ENCODE assay signal across 1 cellular context in the genomic region with DNA sequence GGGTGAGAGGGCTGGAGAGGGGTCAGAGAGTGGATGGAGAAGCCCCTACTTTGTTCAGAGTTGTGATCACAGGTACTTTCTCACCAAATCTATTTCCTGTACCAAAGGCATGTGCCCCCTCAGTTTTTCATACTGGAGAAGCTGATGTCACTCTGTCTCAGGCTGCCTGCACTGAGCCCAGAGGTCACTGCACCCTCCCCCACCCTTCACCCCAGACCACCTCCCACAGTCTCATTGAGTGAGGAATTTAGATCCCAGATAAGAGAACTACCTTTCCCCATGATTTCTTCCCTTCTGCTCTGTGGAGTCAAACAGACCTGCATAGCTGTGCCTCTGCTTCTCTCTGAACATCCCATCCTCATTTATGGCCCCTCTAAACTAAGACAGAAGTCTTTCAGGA.
TF ChIP-seq lines count a peak whose summit lies in the region.

No MANE protein-coding gene starts in this region.

TF ChIP-seq in GM23338, 12 proteins besides CTCF, POLR2A, EP300 and RAD21 (continued from another document):
- TF ChIP-seq, protein P1, sequence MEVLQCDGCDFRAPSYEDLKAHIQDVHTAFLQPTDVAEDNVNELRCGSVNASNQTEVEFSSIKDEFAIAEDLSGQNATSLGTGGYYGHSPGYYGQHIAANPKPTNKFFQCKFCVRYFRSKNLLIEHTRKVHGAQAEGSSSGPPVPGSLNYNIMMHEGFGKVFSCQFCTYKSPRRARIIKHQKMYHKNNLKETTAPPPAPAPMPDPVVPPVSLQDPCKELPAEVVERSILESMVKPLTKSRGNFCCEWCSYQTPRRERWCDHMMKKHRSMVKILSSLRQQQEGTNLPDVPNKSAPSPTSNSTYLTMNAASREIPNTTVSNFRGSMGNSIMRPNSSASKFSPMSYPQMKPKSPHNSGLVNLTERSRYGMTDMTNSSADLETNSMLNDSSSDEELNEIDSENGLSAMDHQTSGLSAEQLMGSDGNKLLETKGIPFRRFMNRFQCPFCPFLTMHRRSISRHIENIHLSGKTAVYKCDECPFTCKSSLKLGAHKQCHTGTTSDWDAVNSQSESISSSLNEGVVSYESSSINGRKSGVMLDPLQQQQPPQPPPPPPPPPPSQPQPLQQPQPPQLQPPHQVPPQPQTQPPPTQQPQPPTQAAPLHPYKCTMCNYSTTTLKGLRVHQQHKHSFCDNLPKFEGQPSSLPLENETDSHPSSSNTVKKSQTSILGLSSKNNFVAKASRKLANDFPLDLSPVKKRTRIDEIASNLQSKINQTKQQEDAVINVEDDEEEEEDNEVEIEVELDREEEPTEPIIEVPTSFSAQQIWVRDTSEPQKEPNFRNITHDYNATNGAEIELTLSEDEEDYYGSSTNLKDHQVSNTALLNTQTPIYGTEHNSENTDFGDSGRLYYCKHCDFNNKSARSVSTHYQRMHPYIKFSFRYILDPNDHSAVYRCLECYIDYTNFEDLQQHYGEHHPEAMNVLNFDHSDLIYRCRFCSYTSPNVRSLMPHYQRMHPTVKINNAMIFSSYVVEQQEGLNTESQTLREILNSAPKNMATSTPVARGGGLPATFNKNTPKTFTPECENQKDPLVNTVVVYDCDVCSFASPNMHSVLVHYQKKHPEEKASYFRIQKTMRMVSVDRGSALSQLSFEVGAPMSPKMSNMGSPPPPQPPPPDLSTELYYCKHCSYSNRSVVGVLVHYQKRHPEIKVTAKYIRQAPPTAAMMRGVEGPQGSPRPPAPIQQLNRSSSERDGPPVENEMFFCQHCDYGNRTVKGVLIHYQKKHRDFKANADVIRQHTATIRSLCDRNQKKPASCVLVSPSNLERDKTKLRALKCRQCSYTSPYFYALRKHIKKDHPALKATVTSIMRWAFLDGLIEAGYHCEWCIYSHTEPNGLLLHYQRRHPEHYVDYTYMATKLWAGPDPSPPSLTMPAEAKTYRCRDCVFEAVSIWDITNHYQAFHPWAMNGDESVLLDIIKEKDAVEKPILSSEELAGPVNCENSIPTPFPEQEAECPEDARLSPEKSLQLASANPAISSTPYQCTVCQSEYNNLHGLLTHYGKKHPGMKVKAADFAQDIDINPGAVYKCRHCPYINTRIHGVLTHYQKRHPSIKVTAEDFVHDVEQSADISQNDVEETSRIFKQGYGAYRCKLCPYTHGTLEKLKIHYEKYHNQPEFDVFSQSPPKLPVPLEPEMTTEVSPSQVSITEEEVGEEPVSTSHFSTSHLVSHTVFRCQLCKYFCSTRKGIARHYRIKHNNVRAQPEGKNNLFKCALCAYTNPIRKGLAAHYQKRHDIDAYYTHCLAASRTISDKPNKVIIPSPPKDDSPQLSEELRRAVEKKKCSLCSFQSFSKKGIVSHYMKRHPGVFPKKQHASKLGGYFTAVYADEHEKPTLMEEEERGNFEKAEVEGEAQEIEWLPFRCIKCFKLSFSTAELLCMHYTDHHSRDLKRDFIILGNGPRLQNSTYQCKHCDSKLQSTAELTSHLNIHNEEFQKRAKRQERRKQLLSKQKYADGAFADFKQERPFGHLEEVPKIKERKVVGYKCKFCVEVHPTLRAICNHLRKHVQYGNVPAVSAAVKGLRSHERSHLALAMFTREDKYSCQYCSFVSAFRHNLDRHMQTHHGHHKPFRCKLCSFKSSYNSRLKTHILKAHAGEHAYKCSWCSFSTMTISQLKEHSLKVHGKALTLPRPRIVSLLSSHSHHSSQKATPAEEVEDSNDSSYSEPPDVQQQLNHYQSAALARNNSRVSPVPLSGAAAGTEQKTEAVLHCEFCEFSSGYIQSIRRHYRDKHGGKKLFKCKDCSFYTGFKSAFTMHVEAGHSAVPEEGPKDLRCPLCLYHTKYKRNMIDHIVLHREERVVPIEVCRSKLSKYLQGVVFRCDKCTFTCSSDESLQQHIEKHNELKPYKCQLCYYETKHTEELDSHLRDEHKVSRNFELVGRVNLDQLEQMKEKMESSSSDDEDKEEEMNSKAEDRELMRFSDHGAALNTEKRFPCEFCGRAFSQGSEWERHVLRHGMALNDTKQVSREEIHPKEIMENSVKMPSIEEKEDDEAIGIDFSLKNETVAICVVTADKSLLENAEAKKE (CRISPR knock-in tag; IDR thresholded peaks at IDR 0.05), result no peak
- no peak for TF ChIP-seq REST (IDR thresholded peaks at IDR 0.05; ENCODE audit: unreplicated experiment)
- no peak for TF ChIP-seq EZH2 (IDR thresholded peaks at IDR 0.05; ENCODE audit: low read depth, unreplicated experiment)
- TF ChIP-seq JUNB (IDR thresholded peaks at IDR 0.05; ENCODE audit: unreplicated experiment), result no peak
- TF ChIP-seq CREB1 (CRISPR knock-in tag; IDR thresholded peaks at IDR 0.05; ENCODE audit: low read depth), result no peak
- TF ChIP-seq STAT1 (IDR thresholded peaks at IDR 0.05; ENCODE audit: unreplicated experiment), result no peak
- TF ChIP-seq NANOG (IDR thresholded peaks at IDR 0.05; ENCODE audit: borderline replicate concordance), result no peak
- no peak for TF ChIP-seq EZH2phosphoT487 (IDR thresholded peaks at IDR 0.05; ENCODE audit: unreplicated experiment)
- TF ChIP-seq ZNF114 (CRISPR knock-in tag; IDR thresholded peaks at IDR 0.05), result no peak
